Comparison of ENCODE assay signal across 8 cellular contexts in the genomic region with DNA sequence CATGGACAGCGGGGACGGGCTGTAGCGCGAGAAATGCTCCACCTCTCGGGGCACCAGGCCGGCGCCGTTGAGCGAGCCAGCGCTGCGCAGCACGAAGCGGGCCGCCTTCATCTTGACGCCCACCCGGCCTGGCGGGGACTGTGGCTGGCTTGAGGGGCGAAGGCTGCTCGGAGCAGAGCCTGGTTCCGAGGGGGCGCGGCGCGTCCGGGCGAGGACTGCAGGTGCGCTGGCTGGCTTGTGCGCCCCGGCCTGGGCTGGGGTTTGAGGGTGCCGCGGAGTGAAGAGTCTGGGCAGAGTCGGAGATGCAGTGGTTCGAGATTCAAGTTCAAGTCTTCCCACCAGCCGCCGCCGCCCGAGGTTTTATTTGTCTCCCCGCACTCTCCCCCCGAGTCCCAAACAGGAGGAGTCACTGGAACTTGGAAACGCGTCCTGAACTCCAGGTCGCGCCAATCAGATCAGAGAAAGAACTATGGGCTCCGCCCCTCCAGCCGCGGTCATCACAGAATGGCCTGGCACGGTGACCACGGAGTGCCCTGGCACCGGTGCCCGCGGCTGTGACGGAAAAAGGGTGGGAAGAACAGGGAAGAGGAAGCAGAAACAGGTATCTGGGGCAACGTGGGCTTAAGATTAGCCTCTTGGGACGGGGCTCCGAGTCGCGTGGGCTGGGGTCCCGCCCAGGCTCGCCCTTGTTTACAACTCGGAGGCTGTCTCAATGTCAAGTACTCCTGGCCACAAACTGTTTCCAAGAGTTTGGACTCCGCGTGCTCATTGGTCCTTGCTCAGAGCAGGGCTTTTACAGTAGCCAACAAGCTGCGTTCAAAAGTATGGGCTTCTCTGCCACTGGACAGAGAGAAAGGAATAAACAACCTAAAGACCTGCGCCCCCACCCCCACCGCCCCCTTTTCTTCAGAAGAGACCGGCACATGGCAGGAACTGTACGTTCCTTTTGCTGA. TPM values are rescaled to one million over a fixed set of nuclear protein-coding genes. Genes with fewer than 3 reads are reported as not detected.
DNase-seq lines count a peak whose midpoint lies in the region; ATAC-seq, FAIRE-seq and TF ChIP-seq lines count a peak whose summit lies in the region.

Gene PDK4, minus strand, starts transcription at position 334 of the 953 bp plus-strand sequence. Its CDS starts 223 bp downstream, at position 111.

- peaks cover 0 to 7% (median 4%) of the 10 kb centered on the region in 4 donors for H3K4me1 Mint-ChIP-seq in CD4-positive, alpha-beta memory T cell

- peak; percentile 68 for FAIRE-seq in islet of Langerhans (lab: Jason Lieb, UNC)

- H3K4me3 Mint-ChIP-seq in CD4-positive, alpha-beta memory T cell: no peak within 1 kb of the TSS

- H3K27ac Mint-ChIP-seq in CD4-positive, alpha-beta memory T cell: no peak within 1 kb of the TSS

- no peak for TF ChIP-seq CTCF in choroid plexus epithelial cell (conservative IDR thresholded peaks at IDR 0.05; ENCODE audit: low read depth, low read length)

- DNase-seq in NCI-H748 (lab: John Stamatoyannopoulos, UW; ENCODE audit: unreplicated experiment): peak; percentile 77
- peak; percentile 88 for DNase-seq in choroid plexus epithelial cell (ENCODE audit: low read depth)
- peak; percentile 94 for DNase-seq in sciatic nerve (ENCODE audit: low spot score)
- no peak for DNase-seq in activated CD4-positive, alpha-beta T cell treated with anti-CD3 and anti-CD28 coated beads, Interleukin-2, amount 50 U/mL, for 48 hours
- no peak for DNase-seq in CD4-positive, alpha-beta memory T cell
- DNase-seq in T-helper 9 cell: no peak

- peak; percentile 99 for ATAC-seq in sciatic nerve

- no peaks in the 10 kb centered on the region for H3K4me1 ChIP-seq in CD4-positive, alpha-beta memory T cell (ENCODE audit: insufficient read depth, low read length)

- POLR2A ChIA-PET in CD4-positive, alpha-beta memory T cell (lab: Charles Lee; ENCODE audit: partially characterized antibody): no interaction called here

- H3K9me3 Mint-ChIP-seq in CD4-positive, alpha-beta memory T cell: peaks cover 0 to 6% (median 3%) of the 10 kb centered on the region in 8 donors

- H3K9me3 ChIP-seq in CD4-positive, alpha-beta memory T cell (ENCODE audit: control insufficient read depth in 1 of 2, low read length in 2 of 2): no peaks in the 10 kb centered on the region

- no peak within 1 kb of the TSS for H3K27ac ChIP-seq in CD4-positive, alpha-beta memory T cell (ENCODE audit: low read depth, low read length)

- H3K27me3 Mint-ChIP-seq in CD4-positive, alpha-beta memory T cell: peaks cover 12 to 19% of the 10 kb centered on the region in 2 donors

- no peaks in the 10 kb centered on the region for H3K36me3 ChIP-seq in CD4-positive, alpha-beta memory T cell (ENCODE audit: insufficient read depth, low read length)

- no peaks in the 10 kb centered on the region for H3K27me3 ChIP-seq in CD4-positive, alpha-beta memory T cell (ENCODE audit: insufficient read depth, low read length)

- CTCF ChIA-PET in CD4-positive, alpha-beta memory T cell (lab: Charles Lee; ENCODE audit: partially characterized antibody): no interaction called here

- intact Hi-C loops in sciatic nerve (cut with DNase I): no loop called here
- intact Hi-C loops in CD4-positive, alpha-beta memory T cell (cut with micrococcal nuclease): no loop called here

- no peaks in the 10 kb centered on the region for H3K36me3 Mint-ChIP-seq in CD4-positive, alpha-beta memory T cell

- H3K4me3 ChIP-seq in GM08714 (ENCODE audit: low read length): peak within 1 kb of the TSS; percentile 63
- H3K4me3 ChIP-seq in choroid plexus epithelial cell (ENCODE audit: low read depth, low read length): peak within 1 kb of the TSS; percentile 74
- no peak within 1 kb of the TSS for H3K4me3 ChIP-seq in CD4-positive, alpha-beta memory T cell (ENCODE audit: low read length in 2 of 2)

RNA-seq across cellular contexts. Expression of gene PDK4, which starts in this region (rescaled TPM):
- 61.9 TPM for total RNA-seq in sciatic nerve
- total RNA-seq in CD4-positive, alpha-beta memory T cell: under 1 TPM; 0.35 to 0.44 TPM
- polyA plus RNA-seq in CD4-positive, alpha-beta memory T cell: not detected

Comparison
In these comparisons a context has a peak if more than half of its experiments do, and no peak if none do; other contexts are left out.
1. RNA of gene PDK4 (total RNA-seq): 61.9 TPM in sciatic nerve (single experiment); 0.35 to 0.44 TPM in CD4-positive, alpha-beta memory T cell; every median in the first group is over 10 times any median in the second.
2. H3K4me3 ChIP-seq: peak in GM08714 (single experiment) and choroid plexus epithelial cell (single experiment); none in CD4-positive, alpha-beta memory T cell (0 of 2).
3. DNase-seq: peak in NCI-H748 (single experiment), choroid plexus epithelial cell (single experiment) and sciatic nerve (single experiment); none in activated CD4-positive, alpha-beta T cell treated with anti-CD3 and anti-CD28 coated beads, Interleukin-2, amount 50 U/mL, for 48 hours (0 of 2), CD4-positive, alpha-beta memory T cell (0 of 5) and T-helper 9 cell (single experiment).